8 cellular contexts compared by ENCODE assay signal in the genomic region with DNA sequence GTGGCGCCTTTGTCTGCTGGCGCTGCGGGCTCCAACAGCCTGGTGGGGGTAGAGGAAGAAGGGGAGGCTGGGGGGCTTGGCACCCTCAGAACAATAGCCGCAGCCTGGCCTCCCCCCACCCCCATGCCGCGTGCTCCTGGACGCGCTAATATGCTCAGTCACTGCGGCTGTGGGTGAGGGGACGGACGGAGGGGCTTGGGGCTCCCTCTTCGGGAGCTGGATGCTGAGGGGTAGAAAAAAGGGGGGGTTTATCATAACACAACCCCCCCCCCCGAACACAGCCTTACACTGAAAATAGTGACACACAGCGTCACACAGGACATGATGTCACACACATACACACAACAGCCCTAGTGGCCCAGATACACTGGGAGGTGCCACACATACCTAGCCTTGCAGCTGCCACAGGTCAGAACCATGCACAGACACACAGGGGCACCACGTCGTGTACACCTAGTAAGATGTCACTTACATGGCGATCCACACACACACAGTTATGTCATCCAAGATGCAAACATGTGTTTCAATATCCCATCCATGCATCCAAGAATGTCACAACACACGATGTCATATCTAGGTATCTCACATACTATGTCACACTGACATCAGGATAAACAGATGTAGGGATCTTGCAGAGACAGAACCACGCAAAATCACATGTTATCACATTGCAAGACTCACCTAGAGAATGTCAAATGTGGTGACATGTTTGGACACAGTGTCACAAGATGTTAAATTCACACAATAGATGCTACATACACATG. TPM values are rescaled to one million over a fixed set of nuclear protein-coding genes. Genes with fewer than 3 reads are reported as not detected.
A peak's percentile ranks its signal among the peaks of the same experiment; 100 is the strongest.
DNase-seq lines count a peak whose midpoint lies in the region; ATAC-seq and TF ChIP-seq lines count a peak whose summit lies in the region.

No MANE protein-coding gene starts in this region.

- no peaks in the 10 kb centered on the region for H3K36me3 ChIP-seq in ectodermal cell (ENCODE audit: control insufficient read depth, insufficient read depth, low read length)
- no peaks in the 10 kb centered on the region for H3K36me3 ChIP-seq in SJCRH30
- H3K36me3 ChIP-seq in osteoblast (ENCODE audit: insufficient read depth, low read length), result no peaks in the 10 kb centered on the region
- no peaks in the 10 kb centered on the region for H3K36me3 ChIP-seq in sigmoid colon

- H3K4me3 Mint-ChIP-seq in activated CD4-positive, alpha-beta T cell treated with anti-CD3 and anti-CD28 coated beads, Interleukin-2, amount 10 ng/mL, durations not matched to agents 24 days and 14 days, result peak overlapping the region; percentile 74

- peaks cover 68% of the 10 kb centered on the region for H3K27me3 Mint-ChIP-seq in activated CD4-positive, alpha-beta T cell treated with anti-CD3 and anti-CD28 coated beads, Interleukin-2, amount 10 ng/mL, durations not matched to agents 24 days and 14 days

- TF ChIP-seq CTCF in osteoblast (IDR thresholded peaks at IDR 0.05; ENCODE audit: extremely low read depth, low read depth, low read length) (no peak), sigmoid colon (IDR thresholded peaks at IDR 0.05) (no peak)

- H4K20me1 ChIP-seq in osteoblast (ENCODE audit: insufficient read depth, low read length), result peaks cover 4% of the 10 kb centered on the region

- H3K4me3 ChIP-seq in ectodermal cell (ENCODE audit: insufficient read depth, low read depth, low read length), result peak overlapping the region; percentile 66
- no peak overlapping the region for H3K4me3 ChIP-seq in SJCRH30
- H3K4me3 ChIP-seq in osteoblast (ENCODE audit: insufficient read depth, low read length), result no peak overlapping the region
- peak overlapping the region in 2 of 4 donors; percentile 32 to 38 for H3K4me3 ChIP-seq in sigmoid colon

- DNase-seq in activated CD4-positive, alpha-beta T cell treated with anti-CD3 and anti-CD28 coated beads, Interleukin-2, amount 10 ng/mL, durations not matched to agents 24 days and 14 days, result peak; percentile 72
- no peak for DNase-seq in activated CD4-positive, alpha-beta T cell treated with anti-CD3 and anti-CD28 coated beads, Interleukin-2, amount 50 U/mL, for 1 hour
- DNase-seq in stimulated activated naive CD8-positive, alpha-beta T cell treated with anti-CD3 and anti-CD28 coated beads, Interleukin-15, Interleukin-2, amounts not matched to agents 100 U/mL and 50 U/mL, for 24 hours, result peak; percentile 16
- DNase-seq in SJCRH30 (no peak), osteoblast (ENCODE audit: insufficient read length, low spot score, missing footprints) (no peak), sigmoid colon (no peak)

- no peak for TF ChIP-seq EP300 in sigmoid colon (IDR thresholded peaks at IDR 0.05)

- H3K9me3 ChIP-seq in ectodermal cell (ENCODE audit: control insufficient read depth, low read length) (no peaks in the 10 kb centered on the region), SJCRH30 (replicated peaks) (no peaks in the 10 kb centered on the region), osteoblast (ENCODE audit: low read depth, low read length) (no peaks in the 10 kb centered on the region), sigmoid colon (no peaks in the 10 kb centered on the region)

- H3K4me1 ChIP-seq in ectodermal cell (ENCODE audit: control insufficient read depth, insufficient read depth, low read length) (peaks cover 10% of the 10 kb centered on the region), SJCRH30 (no peaks in the 10 kb centered on the region), osteoblast (ENCODE audit: insufficient read depth, low read length) (no peaks in the 10 kb centered on the region), sigmoid colon (peaks cover 0 to 27% (median 22%) of the 10 kb centered on the region in 4 donors)

- H3K9me3 Mint-ChIP-seq in activated CD4-positive, alpha-beta T cell treated with anti-CD3 and anti-CD28 coated beads, Interleukin-2, amount 10 ng/mL, durations not matched to agents 24 days and 14 days, result no peaks in the 10 kb centered on the region

- no peaks in the 10 kb centered on the region for H3K36me3 Mint-ChIP-seq in activated CD4-positive, alpha-beta T cell treated with anti-CD3 and anti-CD28 coated beads, Interleukin-2, amount 10 ng/mL, durations not matched to agents 24 days and 14 days (ENCODE audit: low read depth)

- H3K27ac Mint-ChIP-seq in activated CD4-positive, alpha-beta T cell treated with anti-CD3 and anti-CD28 coated beads, Interleukin-2, amount 10 ng/mL, durations not matched to agents 24 days and 14 days, result peak overlapping the region; percentile 30

- no peaks in the 10 kb centered on the region for H3K79me2 ChIP-seq in osteoblast (ENCODE audit: insufficient read depth, low read length)

- no peak overlapping the region for H3K4me2 ChIP-seq in osteoblast (ENCODE audit: insufficient read depth, low read length)

- no peak for ATAC-seq in stimulated activated naive CD8-positive, alpha-beta T cell treated with anti-CD3 and anti-CD28 coated beads, Interleukin-15, Interleukin-2, amounts not matched to agents 100 U/mL and 50 U/mL, for 24 hours

- no peak overlapping the region for H2AFZ ChIP-seq in osteoblast (ENCODE audit: low read length)

- H3K4me1 Mint-ChIP-seq in activated CD4-positive, alpha-beta T cell treated with anti-CD3 and anti-CD28 coated beads, Interleukin-2, amount 10 ng/mL, durations not matched to agents 24 days and 14 days, result peaks cover 20% of the 10 kb centered on the region

- TF ChIP-seq POLR2A in sigmoid colon (IDR thresholded peaks at IDR 0.05), result no peak

- peaks cover 53% of the 10 kb centered on the region for H3K27me3 ChIP-seq in ectodermal cell (ENCODE audit: control insufficient read depth, insufficient read depth, low read length, poor library complexity, severe bottlenecking)
- H3K27me3 ChIP-seq in SJCRH30, result peaks cover 30% of the 10 kb centered on the region
- peaks cover 71% of the 10 kb centered on the region for H3K27me3 ChIP-seq in osteoblast (ENCODE audit: insufficient read depth, low read length)
- peaks cover 72 to 100% (median 91%) of the 10 kb centered on the region in 3 donors for H3K27me3 ChIP-seq in sigmoid colon

- H3K27ac ChIP-seq in ectodermal cell (ENCODE audit: insufficient read depth, low read depth, low read length, poor library complexity, severe bottlenecking) (no peak overlapping the region), SJCRH30 (no peak overlapping the region), osteoblast (ENCODE audit: low read depth, low read length) (no peak overlapping the region), sigmoid colon (no peak overlapping the region)

- 27 to 30% methylated on average over 15 to 19 of the region's 19 CpGs for WGBS in ectodermal cell, 2 experiments
- 11 to 16% methylated on average over 19 of the region's 19 CpGs for WGBS in sigmoid colon, 2 donors

- intact Hi-C loops in activated CD4-positive, alpha-beta T cell treated with anti-CD3 and anti-CD28 coated beads, Interleukin-2, amount 10 ng/mL, durations not matched to agents 24 days and 14 days (cut with micrococcal nuclease), result loop anchor here (2.0 to 5.0 kb wide), 4 partner anchors 42 to 258 kb away; a partner anchor contains a TSS
- intact Hi-C loops in sigmoid colon (cut with DNase I), result no loop called here

RNA-seq across cellular contexts. Expression of a gene that starts 0.8 kb away (rescaled TPM):
- total RNA-seq in activated CD4-positive, alpha-beta T cell treated with anti-CD3 and anti-CD28 coated beads, Interleukin-2, amount 10 ng/mL, durations not matched to agents 24 days and 14 days, result 1.6 and 2.4 TPM in 2 replicates
- polyA plus RNA-seq in PFSK-1 (2012; ENCODE audit: insufficient read length, low read depth), result 81.7 TPM
- polyA plus RNA-seq in ectodermal cell (2013, experiment 1 of 4), result 20.7 TPM
- polyA plus RNA-seq in ectodermal cell (2013, experiment 2 of 4), result 17.8 TPM
- 16.3 TPM for polyA plus RNA-seq in ectodermal cell (2013, experiment 3 of 4)
- polyA plus RNA-seq in ectodermal cell (2013, experiment 4 of 4), result 14.1 TPM
- total RNA-seq in SJCRH30 (2014; rRNA removed; shearing (Covaris generic)), result 4.3 and 5.6 TPM in 2 replicates
- total RNA-seq in osteoblast (0.29 and 0.72 TPM in 2 replicates), sigmoid colon (1 to 10 TPM in 1 of 4 donors, under 1 TPM in 3; 0.49 to 3.3 (median 0.76) TPM)
- 1 to 10 TPM; 1.2 to 2.6 (median 1.8) TPM for polyA plus RNA-seq in sigmoid colon

RNA-seq across cellular contexts. Expression of a gene that starts 4.7 kb away (rescaled TPM):
- total RNA-seq in activated CD4-positive, alpha-beta T cell treated with anti-CD3 and anti-CD28 coated beads, Interleukin-2, amount 10 ng/mL, durations not matched to agents 24 days and 14 days, result not detected in 2 replicates
- 53.5 TPM for polyA plus RNA-seq in PFSK-1 (2012; ENCODE audit: insufficient read length, low read depth)
- not detected for polyA plus RNA-seq in ectodermal cell (2013, experiment 1 of 4)
- 0.23 TPM for polyA plus RNA-seq in ectodermal cell (2013, experiment 2 of 4)
- not detected for polyA plus RNA-seq in ectodermal cell (2013, experiment 3 of 4)
- polyA plus RNA-seq in ectodermal cell (2013, experiment 4 of 4), result 0.36 TPM
- total RNA-seq in SJCRH30 (2014; rRNA removed; shearing (Covaris generic)), result 0.45 TPM in 1 of 2 replicates, not detected in the other
- total RNA-seq in osteoblast, result not detected in 2 replicates
- total RNA-seq in sigmoid colon, result 1 to 10 TPM in 1 of 4 donors, under 1 TPM in 1, not detected in 2; 0.82 to 1.8 TPM
- under 1 TPM in 1 of 3 donors, not detected in 2; 0.83 TPM for polyA plus RNA-seq in sigmoid colon

RNA-seq across cellular contexts. Expression of a gene that starts 32.7 kb away (rescaled TPM):
- 35.8 and 51.5 TPM in 2 replicates for total RNA-seq in activated CD4-positive, alpha-beta T cell treated with anti-CD3 and anti-CD28 coated beads, Interleukin-2, amount 10 ng/mL, durations not matched to agents 24 days and 14 days
- polyA plus RNA-seq in PFSK-1 (2012; ENCODE audit: insufficient read length, low read depth), result 25.0 TPM
- 86.4 TPM for polyA plus RNA-seq in ectodermal cell (2013, experiment 1 of 4)
- 81.8 TPM for polyA plus RNA-seq in ectodermal cell (2013, experiment 2 of 4)
- 66.9 TPM for polyA plus RNA-seq in ectodermal cell (2013, experiment 3 of 4)
- polyA plus RNA-seq in ectodermal cell (2013, experiment 4 of 4), result 64.8 TPM
- 92.4 and 99.0 TPM in 2 replicates for total RNA-seq in SJCRH30 (2014; rRNA removed; shearing (Covaris generic))
- total RNA-seq in osteoblast (7.6 and 8.3 TPM in 2 replicates), sigmoid colon (1 to 10 TPM; 1.9 to 3.7 (median 3.0) TPM)
- 10 to 100 TPM in 1 of 3 donors, 1 to 10 TPM in 2; 6.2 to 22.1 (median 7.2) TPM for polyA plus RNA-seq in sigmoid colon

RNA-seq across cellular contexts. Expression of a gene that starts 37.2 kb away (rescaled TPM):
- 26.8 and 32.7 TPM in 2 replicates for total RNA-seq in activated CD4-positive, alpha-beta T cell treated with anti-CD3 and anti-CD28 coated beads, Interleukin-2, amount 10 ng/mL, durations not matched to agents 24 days and 14 days
- polyA plus RNA-seq in PFSK-1 (2012; ENCODE audit: insufficient read length, low read depth), result 9.4 TPM
- 31.0 TPM for polyA plus RNA-seq in ectodermal cell (2013, experiment 1 of 4)
- 34.3 TPM for polyA plus RNA-seq in ectodermal cell (2013, experiment 2 of 4)
- 16.1 TPM for polyA plus RNA-seq in ectodermal cell (2013, experiment 3 of 4)
- polyA plus RNA-seq in ectodermal cell (2013, experiment 4 of 4), result 19.4 TPM
- not detected in 2 replicates for total RNA-seq in SJCRH30 (2014; rRNA removed; shearing (Covaris generic))
- total RNA-seq in osteoblast (0.29 TPM in 1 of 2 replicates, not detected in the other), sigmoid colon (not detected)
- 1 to 10 TPM in 2 of 3 donors, not detected in 1; 2.5 to 2.8 TPM for polyA plus RNA-seq in sigmoid colon

RNA-seq across cellular contexts. Expression of a gene that starts 37.5 kb away (rescaled TPM):
- total RNA-seq in activated CD4-positive, alpha-beta T cell treated with anti-CD3 and anti-CD28 coated beads, Interleukin-2, amount 10 ng/mL, durations not matched to agents 24 days and 14 days, result 277 and 294 TPM in 2 replicates
- polyA plus RNA-seq in PFSK-1 (2012; ENCODE audit: insufficient read length, low read depth), result 553 TPM
- 529 TPM for polyA plus RNA-seq in ectodermal cell (2013, experiment 1 of 4)
- polyA plus RNA-seq in ectodermal cell (2013, experiment 2 of 4), result 504 TPM
- 435 TPM for polyA plus RNA-seq in ectodermal cell (2013, experiment 3 of 4)
- 470 TPM for polyA plus RNA-seq in ectodermal cell (2013, experiment 4 of 4)
- total RNA-seq in SJCRH30 (2014; rRNA removed; shearing (Covaris generic)), result 55.9 and 64.6 TPM in 2 replicates
- total RNA-seq in osteoblast (155 and 156 TPM in 2 replicates), sigmoid colon (100 to 1,000 TPM; 248 to 312 (median 264) TPM)
- polyA plus RNA-seq in sigmoid colon, result 100 to 1,000 TPM; 277 to 379 (median 284) TPM

Comparison
In these comparisons a context has a peak if more than half of its experiments do, and no peak if none do; other contexts are left out.
1. DNase-seq: peak in activated CD4-positive, alpha-beta T cell treated with anti-CD3 and anti-CD28 coated beads, Interleukin-2, amount 10 ng/mL, durations not matched to agents 24 days and 14 days (single experiment) and stimulated activated naive CD8-positive, alpha-beta T cell treated with anti-CD3 and anti-CD28 coated beads, Interleukin-15, Interleukin-2, amounts not matched to agents 100 U/mL and 50 U/mL, for 24 hours (single experiment); none in activated CD4-positive, alpha-beta T cell treated with anti-CD3 and anti-CD28 coated beads, Interleukin-2, amount 50 U/mL, for 1 hour (single experiment), SJCRH30 (0 of 2), osteoblast (single experiment) and sigmoid colon (single experiment).